20 cellular contexts compared by ENCODE assay signal in the genomic region with DNA sequence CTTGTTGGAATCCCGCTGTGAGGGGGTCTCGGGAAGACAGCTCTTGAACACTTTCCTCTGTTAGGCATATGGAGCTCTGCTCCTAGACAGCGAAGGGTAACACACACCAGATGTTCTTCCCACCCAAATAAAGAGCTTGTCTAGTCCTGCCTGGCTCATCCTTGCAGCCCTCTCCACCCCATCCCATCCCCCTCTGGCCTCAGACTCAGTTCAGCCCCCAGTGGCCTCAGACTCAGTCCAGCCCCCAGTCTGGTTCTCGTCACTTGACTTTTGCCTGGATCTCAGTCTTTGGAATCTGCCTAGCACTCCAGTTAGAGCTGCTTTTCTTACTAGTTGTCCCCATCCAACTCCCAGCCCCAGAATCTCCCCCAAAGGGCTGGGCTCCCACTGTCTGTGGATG.
"Had no signal": no experiment of that assay in that cellular context is flagged by ENCODE, and none has a peak within 500 bp of the region (broad histone marks: within the 10 kb centered on the region; RNA-seq: fewer than 3 reads in every experiment).

No MANE protein-coding gene starts in this region.

- H3K27me3 Mint-ChIP-seq: activated CD8-positive, alpha-beta T cell treated with anti-CD3 and anti-CD28 coated beads for 36 hours; activated naive CD4-positive, alpha-beta T cell treated with anti-CD3 and anti-CD28 coated beads, Interleukin-2, amount 10 ng/mL, durations not matched to agents 7 days and 5 days; activated T-helper 17 cell treated with anti-CD3 and anti-CD28 coated beads, Interleukin-2, amount 50 U/mL, for 72 hours; progenitor cell of endocrine pancreas; stimulated activated memory B cell treated with anti-CD40 and anti-IgM and Interleukin-4, amounts not matched to agents 10 μg/mL and 1 μg/mL and 100 μg/mL, for 72 hours; type B pancreatic cell had no signal

- H3K36me3 Mint-ChIP-seq: type B pancreatic cell had no signal

- H3K9me3 Mint-ChIP-seq: activated CD8-positive, alpha-beta T cell treated with anti-CD3 and anti-CD28 coated beads for 36 hours; activated naive CD4-positive, alpha-beta T cell treated with anti-CD3 and anti-CD28 coated beads, Interleukin-2, amount 10 ng/mL, durations not matched to agents 7 days and 5 days; activated T-helper 17 cell treated with anti-CD3 and anti-CD28 coated beads, Interleukin-2, amount 50 U/mL, for 72 hours; stimulated activated memory B cell treated with anti-CD40 and anti-IgM and Interleukin-4, amounts not matched to agents 10 μg/mL and 1 μg/mL and 100 μg/mL, for 72 hours; T-helper 2 cell treated with Interferon-gamma antibody and Interleukin-4, amounts not matched to agents 5 μg/mL and 100 μg/mL, for 36 hours; type B pancreatic cell had no signal

- H3K4me1 Mint-ChIP-seq: activated T-helper 17 cell treated with anti-CD3 and anti-CD28 coated beads, Interleukin-2, amount 50 U/mL, for 72 hours had no signal

- H3K9me3 ChIP-seq: adrenal gland, colonic mucosa, gastrocnemius medialis, heart right ventricle, neutrophil had no signal

- H3K4me3 Mint-ChIP-seq: activated CD8-positive, alpha-beta T cell treated with anti-CD3 and anti-CD28 coated beads for 36 hours; activated naive CD4-positive, alpha-beta T cell treated with anti-CD3 and anti-CD28 coated beads, Interleukin-2, amount 10 ng/mL, durations not matched to agents 7 days and 5 days; activated T-helper 17 cell treated with anti-CD3 and anti-CD28 coated beads, Interleukin-2, amount 50 U/mL, for 72 hours; stimulated activated memory B cell treated with anti-CD40 and anti-IgM and Interleukin-4, amounts not matched to agents 10 μg/mL and 1 μg/mL and 100 μg/mL, for 72 hours; T-helper 2 cell treated with Interferon-gamma antibody and Interleukin-4, amounts not matched to agents 5 μg/mL and 100 μg/mL, for 36 hours; type B pancreatic cell had no signal

- H3K36me3 ChIP-seq: adrenal gland, colonic mucosa, gastrocnemius medialis, heart right ventricle, neutrophil had no signal

- H3K27ac ChIP-seq: adrenal gland, colonic mucosa, gastrocnemius medialis, heart right ventricle, neutrophil had no signal

- H3K4me3 ChIP-seq: adrenal gland, colonic mucosa, gastrocnemius medialis, heart right ventricle, smooth muscle cell had no signal

- H3K27ac Mint-ChIP-seq: activated CD8-positive, alpha-beta T cell treated with anti-CD3 and anti-CD28 coated beads for 36 hours; activated naive CD4-positive, alpha-beta T cell treated with anti-CD3 and anti-CD28 coated beads, Interleukin-2, amount 10 ng/mL, durations not matched to agents 7 days and 5 days; activated T-helper 17 cell treated with anti-CD3 and anti-CD28 coated beads, Interleukin-2, amount 50 U/mL, for 72 hours; progenitor cell of endocrine pancreas; T-helper 2 cell treated with Interferon-gamma antibody and Interleukin-4, amounts not matched to agents 5 μg/mL and 100 μg/mL, for 36 hours; type B pancreatic cell had no signal

- DNase-seq: activated CD4-positive, CD25-positive, alpha-beta regulatory T cell treated with anti-CD3 and anti-CD28 coated beads, Interleukin-2, amount 50 U/mL, for 72 hours; activated CD8-positive, alpha-beta T cell treated with anti-CD3 and anti-CD28 coated beads for 36 hours; activated naive CD4-positive, alpha-beta T cell treated with anti-CD3 and anti-CD28 coated beads, Interleukin-2, amount 10 ng/mL, durations not matched to agents 7 days and 5 days; adrenal gland; caudate nucleus; colonic mucosa; effector CD4-positive, alpha-beta T cell; gastrocnemius medialis; heart right ventricle; kidney; left ventricle myocardium superior; right cardiac atrium; substantia nigra had no signal

- H3K27me3 ChIP-seq: adrenal gland, colonic mucosa, gastrocnemius medialis, heart right ventricle, neutrophil had no signal

- H3K4me1 ChIP-seq: adrenal gland, colonic mucosa, gastrocnemius medialis, heart right ventricle had no signal
